10 cellular contexts compared by ENCODE assay signal in genomic region chr3:16286672-16287604, GRCh38. TPM values are rescaled to one million over a fixed set of nuclear protein-coding genes. Genes with fewer than 3 reads are reported as not detected.
DNase-seq lines count a peak whose midpoint lies in the region; ATAC-seq, FAIRE-seq and TF ChIP-seq lines count a peak whose summit lies in the region.
"Had no signal": no experiment of that assay in that cellular context is flagged by ENCODE, and none has a peak within 500 bp of the region (broad histone marks: within the 10 kb centered on the region; RNA-seq: fewer than 3 reads in every experiment).

No MANE protein-coding gene starts in this region.

- H3K9ac ChIP-seq in HepG2 (ENCODE audit: insufficient read depth, low read depth, low read length) = no peak overlapping the region

- peaks cover 48% of the 10 kb centered on the region for H3K36me3 Mint-ChIP-seq in activated B cell treated with CpG ODN at 0.5 μM for 24 hours (ENCODE audit: low read depth)

- H3K36me3 ChIP-seq in right lobe of liver = peaks cover 0 to 11% (median 2%) of the 10 kb centered on the region in 4 donors
- peaks cover 3 to 38% of the 10 kb centered on the region in 2 experiments; a peak in 4 of 5 replicates for H3K36me3 ChIP-seq in HepG2 (replicated peaks in 1 of 2; ENCODE audit: control insufficient read depth in 1 of 2, insufficient read depth in 2 of 2, low read length in 2 of 2)
- H3K36me3 ChIP-seq in lower lobe of right lung = peaks cover 7% of the 10 kb centered on the region

- no TSS peak for BruUV-seq in HepG2 (replicated peaks; lab: Mats Ljungman, UMichigan)

- no peak overlapping the region for H3K4me2 ChIP-seq in HepG2 (ENCODE audit: low read depth, low read length)

- CTCF ChIA-PET in HepG2 (lab: Yijun Ruan, JAX; ENCODE audit: low intra/inter-chr PET ratio, low total read pairs) = no interaction called here
- CTCF ChIA-PET in activated B cell treated with CpG ODN at 0.5 μM for 24 hours (lab: Charles Lee) = interaction anchor here (1.4 kb wide), 1 partner anchor 263 kb away, joined by 4 read pairs; no protein-coding TSS in a partner anchor

- H3K27me3 Mint-ChIP-seq in activated B cell treated with CpG ODN at 0.5 μM for 24 hours = no peaks in the 10 kb centered on the region

- no peaks in the 10 kb centered on the region for H3K79me2 ChIP-seq in HepG2 (ENCODE audit: insufficient read depth, low read length)

- intact Hi-C loops in right lobe of liver (cut with DNase I) (loop anchor here (10.0 kb wide), 2 partner anchors 258 to 268 kb away; no protein-coding TSS in a partner anchor), HepG2 (cut with micrococcal nuclease; ENCODE audit: unreplicated experiment) (no loop called here), activated B cell treated with CpG ODN at 0.5 μM for 24 hours (cut with micrococcal nuclease) (no loop called here), lower lobe of right lung (cut with DNase I) (no loop called here)

- DNase-seq in right lobe of liver = no peak
- no peak for DNase-seq in HepG2 (ENCODE audit: low spot score)
- no peak for DNase-seq in activated B cell treated with CpG ODN at 0.5 μM for 24 hours
- no peak for DNase-seq in lower lobe of right lung
- DNase-seq in mucosa of gallbladder (ENCODE audit: low spot score) = no peak
- DNase-seq in NCI-H524 treated with DMSO at 0.1 percent for 48 hours (lab: John Stamatoyannopoulos, UW) = no peak
- no peak for DNase-seq in activated CD8-positive, alpha-beta memory T cell treated with anti-CD3 and anti-CD28 coated beads, Interleukin-2, amount 50 U/mL, for 4 hours
- DNase-seq: NCI-H524 had no signal

- in situ Hi-C loops in HepG2 (cut with HindIII; ENCODE audit: extremely low pct_ligation_motif_present, low pct_unique_long_range_greater_than_20kb) = no loop called here

- H3K27ac ChIP-seq in right lobe of liver = peak overlapping the region in 2 of 3 donors; percentile 2 to 10
- no peak overlapping the region for H3K27ac ChIP-seq in HepG2 (ENCODE audit: extremely low read length, insufficient read depth, low read length)
- peak overlapping the region; percentile 59 for H3K27ac ChIP-seq in lower lobe of right lung

- H2AFZ ChIP-seq in HepG2 (ENCODE audit: low read length) = no peak overlapping the region

- H3K4me1 ChIP-seq in right lobe of liver (peaks cover 0 to 8% (median 3%) of the 10 kb centered on the region in 4 donors), HepG2 (ENCODE audit: insufficient read depth, low read length) (no peaks in the 10 kb centered on the region), lower lobe of right lung (peaks cover 17% of the 10 kb centered on the region)

- TF ChIP-seq EP300 in HepG2 (IDR thresholded peaks at IDR 0.05; ENCODE audit: low read depth in 2 of 2, low read length in 2 of 2) (no peak), HepG2 (CRISPR knock-in tag; IDR thresholded peaks at IDR 0.05; ENCODE audit: borderline replicate concordance) (no peak)

- H3K4me3 Mint-ChIP-seq in activated B cell treated with CpG ODN at 0.5 μM for 24 hours = no peak overlapping the region

- no peaks in the 10 kb centered on the region; the same call in 1 of the 2 replicates for H4K20me1 ChIP-seq in HepG2 (ENCODE audit: insufficient read depth, low read length)

- H3K9me3 ChIP-seq in right lobe of liver (no peaks in the 10 kb centered on the region), HepG2 (ENCODE audit: low read length) (no peaks in the 10 kb centered on the region), lower lobe of right lung (no peaks in the 10 kb centered on the region)

- no peak for TF ChIP-seq CTCF in right lobe of liver (IDR thresholded peaks at IDR 0.05)
- no peak for TF ChIP-seq CTCF in HepG2 (CRISPR knock-in tag; IDR thresholded peaks at IDR 0.05)
- no peak for TF ChIP-seq CTCF in activated B cell treated with CpG ODN at 0.5 μM for 24 hours (IDR thresholded peaks at IDR 0.05)
- no peak for TF ChIP-seq CTCF in lower lobe of right lung (IDR thresholded peaks at IDR 0.05)

- H3K27ac Mint-ChIP-seq in activated B cell treated with CpG ODN at 0.5 μM for 24 hours = peak overlapping the region; percentile 2

- POLR2A ChIA-PET in HepG2 (lab: Yijun Ruan, JAX) (no interaction called here), activated B cell treated with CpG ODN at 0.5 μM for 24 hours (lab: Charles Lee) (no interaction called here)

- H3K27me3 ChIP-seq in right lobe of liver (no peaks in the 10 kb centered on the region), HepG2 (ENCODE audit: control insufficient read depth in 1 of 2, insufficient read depth in 2 of 2, low read length in 2 of 2) (no peaks in the 10 kb centered on the region), lower lobe of right lung (ENCODE audit: low read depth) (no peaks in the 10 kb centered on the region)

- TF ChIP-seq POLR2A in right lobe of liver (IDR thresholded peaks at IDR 0.05) (no peak), HepG2 (IDR thresholded peaks at IDR 0.05; ENCODE audit: insufficient read depth in 1 of 2, low read depth in 2 of 2, low read length in 2 of 2) (no peak)

- peaks cover 30% of the 10 kb centered on the region for H3K4me1 Mint-ChIP-seq in activated B cell treated with CpG ODN at 0.5 μM for 24 hours

- FAIRE-seq in HepG2 (lab: Jason Lieb, UNC) = no peak
- FAIRE-seq: endothelial cell of umbilical vein had no signal

- H3K4me3 ChIP-seq in right lobe of liver (no peak overlapping the region), HepG2 (replicated peaks in 1 of 3; ENCODE audit: insufficient read depth in 1 of 3, low read depth in 2 of 3, low read length in 3 of 3) (no peak overlapping the region), lower lobe of right lung (peak overlapping the region; percentile 33)

- ATAC-seq in right lobe of liver (peak in 2 of 4 donors; percentile 19 to 23), HepG2 (no peak), activated B cell treated with CpG ODN at 0.5 μM for 24 hours (ENCODE audit: low read depth) (peak; percentile 47), lower lobe of right lung (no peak), GM21825 (IDR thresholded peaks at IDR 0.05; ENCODE audit: unreplicated experiment) (no peak)

- no peak for TF ChIP-seq RAD21 in HepG2 (CRISPR knock-in tag; IDR thresholded peaks at IDR 0.05)

- no peaks in the 10 kb centered on the region for H3K9me3 Mint-ChIP-seq in activated B cell treated with CpG ODN at 0.5 μM for 24 hours

- 60% methylated on average over 6 of the region's 6 CpGs for WGBS in right lobe of liver (ENCODE audit: insufficient coverage, low coverage, low lambda C conversion rate, missing lambda C conversion rate)
- WGBS in HepG2 (ENCODE audit: low lambda C conversion rate) = 88% methylated on average over 6 of the region's 6 CpGs

RNA-seq across cellular contexts. Expression of gene OXNAD1, which starts 21.9 kb away (rescaled TPM):
- total RNA-seq in right lobe of liver = 10 to 100 TPM in 5 of 6 experiments, 1 to 10 TPM in 1; 8.1 to 27.2 (median 16.2) TPM
- total RNA-seq in HepG2 (2016; rRNA removed; fragmentation: Illumina TruSeq; extraction: Trizol) = 18.8 and 25.2 TPM in 2 replicates
- total RNA-seq in HepG2 (2016; cell fraction: cytosol; rRNA removed; fragmentation: Illumina TruSeq; extraction: Trizol; ENCODE audit: low read depth) = 25.2 and 28.2 TPM in 2 replicates
- total RNA-seq in HepG2 (2016; cell fraction: insoluble cytoplasmic fraction; rRNA removed; fragmentation: Illumina TruSeq; extraction: Trizol) = 19.7 and 23.1 TPM in 2 replicates
- 13.5 and 18.2 TPM in 2 replicates for total RNA-seq in HepG2 (2016; cell fraction: membrane; rRNA removed; fragmentation: Illumina TruSeq; extraction: Trizol)
- total RNA-seq in HepG2 (2016; cell fraction: nucleus; rRNA removed; fragmentation: Illumina TruSeq; extraction: Trizol) = 38.3 and 44.7 TPM in 2 replicates
- 8.8 and 9.9 TPM in 2 replicates for polyA plus RNA-seq in HepG2 (2011; rRNA removed)
- 6.6 and 8.2 TPM in 2 replicates for polyA plus RNA-seq in HepG2 (2011; cell fraction: cytosol; rRNA removed)
- 10.2 and 12.1 TPM in 2 replicates for polyA plus RNA-seq in HepG2 (2011; cell fraction: nucleus; rRNA removed)
- polyA plus RNA-seq in HepG2 (2012) = 7.0 and 7.7 TPM in 2 replicates
- 1.7 and 3.2 TPM in 2 replicates for polyA plus RNA-seq in HepG2 (2016; cell fraction: cytosol; fragmentation: Illumina TruSeq; extraction: Trizol; ENCODE audit: low read depth)
- polyA plus RNA-seq in HepG2 (2016; cell fraction: insoluble cytoplasmic fraction; fragmentation: Illumina TruSeq; extraction: Trizol; ENCODE audit: low read depth) = 19.0 and 22.1 TPM in 2 replicates
- 4.3 and 6.7 TPM in 2 replicates for polyA plus RNA-seq in HepG2 (2016; cell fraction: membrane; fragmentation: Illumina TruSeq; extraction: Trizol; ENCODE audit: low read depth)
- 12.2 and 14.2 TPM in 2 replicates for polyA plus RNA-seq in HepG2 (2016; cell fraction: nucleus; fragmentation: Illumina TruSeq; extraction: Trizol; ENCODE audit: insufficient read depth, low read depth)
- 24.6 and 49.5 TPM in 2 replicates for polyA minus RNA-seq in HepG2 (2011; rRNA and poly(A)+ RNA removed; ENCODE audit: low replicate concordance)
- polyA minus RNA-seq in HepG2 (2011; cell fraction: cytosol; rRNA and poly(A)+ RNA removed) = 5.4 and 6.4 TPM in 2 replicates
- polyA minus RNA-seq in HepG2 (2011; cell fraction: nucleus; rRNA and poly(A)+ RNA removed) = 64.5 and 66.2 TPM in 2 replicates
- 5.5 and 8.7 TPM in 2 replicates for total RNA-seq in activated B cell treated with CpG ODN at 0.5 μM for 24 hours
- 13.1 TPM for total RNA-seq in lower lobe of right lung
- 15.3 TPM for total RNA-seq in mucosa of gallbladder

RNA-seq across cellular contexts. Expression of gene DPH3, which starts 22.2 kb away (rescaled TPM):
- total RNA-seq in right lobe of liver (10 to 100 TPM in 5 of 6 experiments, 1 to 10 TPM in 1; 9.7 to 15.0 (median 12.9) TPM), HepG2 (2016; rRNA removed; fragmentation: Illumina TruSeq; extraction: Trizol) (21.6 and 40.0 TPM in 2 replicates), activated B cell treated with CpG ODN at 0.5 μM for 24 hours (13.4 and 14.7 TPM in 2 replicates), lower lobe of right lung (29.0 TPM), mucosa of gallbladder (17.3 TPM)
- 14.7 and 18.5 TPM in 2 replicates for total RNA-seq in HepG2 (2016; cell fraction: cytosol; rRNA removed; fragmentation: Illumina TruSeq; extraction: Trizol; ENCODE audit: low read depth)
- total RNA-seq in HepG2 (2016; cell fraction: insoluble cytoplasmic fraction; rRNA removed; fragmentation: Illumina TruSeq; extraction: Trizol) = 21.8 and 34.1 TPM in 2 replicates
- total RNA-seq in HepG2 (2016; cell fraction: membrane; rRNA removed; fragmentation: Illumina TruSeq; extraction: Trizol) = 37.4 and 40.6 TPM in 2 replicates
- total RNA-seq in HepG2 (2016; cell fraction: nucleus; rRNA removed; fragmentation: Illumina TruSeq; extraction: Trizol) = 10.6 and 11.0 TPM in 2 replicates
- polyA plus RNA-seq in HepG2 (2011; rRNA removed) = 15.6 and 18.3 TPM in 2 replicates
- polyA plus RNA-seq in HepG2 (2011; cell fraction: cytosol; rRNA removed) = 6.7 and 10.0 TPM in 2 replicates
- polyA plus RNA-seq in HepG2 (2011; cell fraction: nucleus; rRNA removed) = 2.0 and 3.6 TPM in 2 replicates
- polyA plus RNA-seq in HepG2 (2012) = 23.4 and 26.6 TPM in 2 replicates
- polyA plus RNA-seq in HepG2 (2016; cell fraction: cytosol; fragmentation: Illumina TruSeq; extraction: Trizol; ENCODE audit: low read depth) = 53.4 and 78.8 TPM in 2 replicates
- 73.2 and 81.4 TPM in 2 replicates for polyA plus RNA-seq in HepG2 (2016; cell fraction: insoluble cytoplasmic fraction; fragmentation: Illumina TruSeq; extraction: Trizol; ENCODE audit: low read depth)
- polyA plus RNA-seq in HepG2 (2016; cell fraction: membrane; fragmentation: Illumina TruSeq; extraction: Trizol; ENCODE audit: low read depth) = 73.1 and 94.3 TPM in 2 replicates
- polyA plus RNA-seq in HepG2 (2016; cell fraction: nucleus; fragmentation: Illumina TruSeq; extraction: Trizol; ENCODE audit: insufficient read depth, low read depth) = 30.4 and 35.4 TPM in 2 replicates
- 5.6 and 6.9 TPM in 2 replicates for polyA minus RNA-seq in HepG2 (2011; rRNA and poly(A)+ RNA removed; ENCODE audit: low replicate concordance)
- 6.9 and 8.9 TPM in 2 replicates for polyA minus RNA-seq in HepG2 (2011; cell fraction: cytosol; rRNA and poly(A)+ RNA removed)
- polyA minus RNA-seq in HepG2 (2011; cell fraction: nucleus; rRNA and poly(A)+ RNA removed) = 6.0 and 7.2 TPM in 2 replicates

Comparison
In these comparisons a context has a peak if more than half of its experiments do, and no peak if none do; other contexts are left out.
1. intact Hi-C loops: an anchor here in right lobe of liver (10.0 kb wide); none called in HepG2, activated B cell treated with CpG ODN at 0.5 μM for 24 hours and lower lobe of right lung.